9 cellular contexts compared by ENCODE assay signal in the genomic region with DNA sequence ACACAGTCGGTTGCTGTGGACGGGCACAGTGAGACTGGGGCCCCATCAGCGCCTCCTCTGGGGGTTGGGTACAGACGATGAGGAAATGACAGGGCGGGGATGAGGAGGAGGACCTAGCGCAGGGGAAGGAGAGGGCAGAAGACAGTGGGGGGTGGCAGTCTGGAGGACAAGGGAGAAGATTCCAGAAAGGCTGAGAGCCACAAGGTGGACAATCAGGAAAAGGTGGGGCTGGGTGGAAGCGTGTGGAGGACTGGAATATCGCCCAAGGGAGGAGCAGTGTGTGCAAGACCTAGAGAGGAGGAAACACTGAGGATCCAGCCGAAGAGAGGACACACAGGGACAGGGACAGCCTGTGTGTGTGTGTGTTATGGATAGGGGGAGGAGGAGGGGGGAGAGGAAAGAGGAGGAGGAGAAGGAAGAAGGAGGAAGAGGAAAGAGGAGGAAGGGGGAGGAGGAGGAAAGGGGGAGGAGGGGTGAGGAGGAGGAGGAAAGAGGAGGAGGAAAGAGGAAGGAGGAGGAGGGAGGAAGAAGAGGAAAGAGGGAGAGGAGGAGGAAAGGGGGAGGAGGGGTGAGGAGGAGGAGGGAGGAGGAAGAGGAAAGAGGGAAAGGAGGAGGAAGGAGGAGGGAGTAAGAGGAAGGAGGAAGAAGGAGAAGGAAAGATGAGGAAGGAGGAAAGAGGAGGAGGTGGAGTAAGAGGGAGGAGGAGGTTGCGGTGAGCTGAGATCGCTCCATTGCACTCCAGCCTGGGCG. TPM values are rescaled to one million over a fixed set of nuclear protein-coding genes. Genes with fewer than 3 reads are reported as not detected.
DNase-seq lines count a peak whose midpoint lies in the region; ATAC-seq and FAIRE-seq lines count a peak whose summit lies in the region.
"Had no signal": no experiment of that assay in that cellular context is flagged by ENCODE, and none has a peak within 500 bp of the region (broad histone marks: within the 10 kb centered on the region; RNA-seq: fewer than 3 reads in every experiment).

No MANE protein-coding gene starts in this region.

- H3K27ac ChIP-seq in mesendoderm (ENCODE audit: low read depth, low read length), result no peak overlapping the region
- no peak overlapping the region for H3K27ac ChIP-seq in effector memory CD4-positive, alpha-beta T cell (ENCODE audit: insufficient read depth, low read length, poor library complexity, severe bottlenecking)

- no peak for FAIRE-seq in RCC 7860 (lab: Jason Lieb, UNC)

- H3K18ac ChIP-seq in mesendoderm (ENCODE audit: low read length), result no peak overlapping the region

- H3K79me1 ChIP-seq in mesendoderm (ENCODE audit: low read length), result no peaks in the 10 kb centered on the region

- H2BK120ac ChIP-seq in mesendoderm (ENCODE audit: low read depth, low read length), result no peak overlapping the region

- ATAC-seq in HG02870 (IDR thresholded peaks at IDR 0.05; ENCODE audit: unreplicated experiment), result no peak

- no peaks in the 10 kb centered on the region for H3K4me1 ChIP-seq in mesendoderm (ENCODE audit: control insufficient read depth, low read depth, low read length)
- H3K4me1 ChIP-seq in effector memory CD4-positive, alpha-beta T cell (ENCODE audit: control insufficient read depth, insufficient read depth, low read length, poor library complexity, severe bottlenecking), result peaks cover 17% of the 10 kb centered on the region

- no peak overlapping the region for H4K5ac ChIP-seq in mesendoderm (ENCODE audit: low read length)

- H3K23ac ChIP-seq in mesendoderm (ENCODE audit: low read length), result no peak overlapping the region

- no peak overlapping the region for H2BK15ac ChIP-seq in mesendoderm (replicated peaks; ENCODE audit: low read depth)

- no peak overlapping the region for H2AK5ac ChIP-seq in mesendoderm (ENCODE audit: low read length)

- peaks cover 37% of the 10 kb centered on the region for H3K27me3 ChIP-seq in mesendoderm (ENCODE audit: insufficient read depth, low read length, poor library complexity)
- no peaks in the 10 kb centered on the region for H3K27me3 ChIP-seq in effector memory CD4-positive, alpha-beta T cell (replicated peaks; ENCODE audit: control insufficient read depth, insufficient read depth, low read length, poor library complexity, severe bottlenecking)

- no peak overlapping the region for H3K9ac ChIP-seq in mesendoderm (ENCODE audit: low read length)

- H3K9me3 ChIP-seq in effector memory CD4-positive, alpha-beta T cell (ENCODE audit: control insufficient read depth, low read length), result no peaks in the 10 kb centered on the region

- H2BK5ac ChIP-seq in mesendoderm (ENCODE audit: low read length), result no peak overlapping the region

- H3K79me2 ChIP-seq in mesendoderm (ENCODE audit: control insufficient read depth, insufficient read depth, low read length), result no peaks in the 10 kb centered on the region

- peak overlapping the region; percentile 31 for H3K56ac ChIP-seq in mesendoderm (ENCODE audit: low read length)

- H4K8ac ChIP-seq in mesendoderm (ENCODE audit: low read depth, low read length), result no peak overlapping the region

- H3K4me2 ChIP-seq in mesendoderm (ENCODE audit: low read length), result no peak overlapping the region

- H3K4me3 ChIP-seq in mesendoderm (ENCODE audit: low read length), result no peak overlapping the region
- H3K4me3 ChIP-seq in effector memory CD4-positive, alpha-beta T cell (ENCODE audit: insufficient read depth, low read depth, low read length, poor library complexity, severe bottlenecking), result no peak overlapping the region

- no peaks in the 10 kb centered on the region for H3K36me3 ChIP-seq in mesendoderm (ENCODE audit: control insufficient read depth, insufficient read depth, low read length)
- H3K36me3 ChIP-seq in effector memory CD4-positive, alpha-beta T cell (ENCODE audit: control insufficient read depth, insufficient read depth, low read length), result no peaks in the 10 kb centered on the region

- no peak overlapping the region for H3K4ac ChIP-seq in mesendoderm (ENCODE audit: low read depth, low read length)

- peak; percentile 12 for DNase-seq in stimulated activated naive CD4-positive, alpha-beta T cell treated with Interleukin-2 at 50 U/mL for 16 hours (lab: John Stamatoyannopoulos, UW)
- no peak for DNase-seq in stimulated activated naive CD4-positive, alpha-beta T cell (lab: John Stamatoyannopoulos, UW)
- DNase-seq in activated T-cell treated with anti-CD3 and anti-CD28 coated beads, Interleukin-2, amount 50 U/mL, for 48 hours, result peak; percentile 53 to 63
- peak; percentile 44 for DNase-seq in mesendoderm
- DNase-seq in effector memory CD4-positive, alpha-beta T cell, result no peak
- no peak for DNase-seq in RCC 7860 (ENCODE audit: low spot score)
- DNase-seq in NCI-H2081 treated with DMSO at 0.1 percent for 48 hours (lab: John Stamatoyannopoulos, UW), result no peak
- DNase-seq: NCI-H774 had no signal

- WGBS in mesendoderm (ENCODE audit: extremely low coverage, insufficient coverage, low lambda C conversion rate), result no CpG with 5 or more reads among the region's 12 CpGs

RNA-seq across cellular contexts. Expression of a gene that starts 15.8 kb away (rescaled TPM):
- 5.6 TPM for polyA plus RNA-seq in mesendoderm (2013, experiment 1 of 2)
- polyA plus RNA-seq in mesendoderm (2013, experiment 2 of 2), result 5.1 TPM

RNA-seq across cellular contexts. Expression of a gene that starts 16.2 kb away (rescaled TPM):
- 61.8 TPM for polyA plus RNA-seq in mesendoderm (2013, experiment 1 of 2)
- 62.8 TPM for polyA plus RNA-seq in mesendoderm (2013, experiment 2 of 2)

RNA-seq across cellular contexts. Expression of a gene that starts 18.5 kb away (rescaled TPM):
- polyA plus RNA-seq in mesendoderm (2013, experiment 1 of 2), result 2.1 TPM
- 2.2 TPM for polyA plus RNA-seq in mesendoderm (2013, experiment 2 of 2)

RNA-seq across cellular contexts. Expression of a gene that starts 21.2 kb away (rescaled TPM):
- polyA plus RNA-seq in mesendoderm (2013, experiment 1 of 2), result not detected
- polyA plus RNA-seq in mesendoderm (2013, experiment 2 of 2), result not detected

RNA-seq across cellular contexts. Expression of a gene that starts 59.8 kb away (rescaled TPM):
- polyA plus RNA-seq in mesendoderm (2013, experiment 1 of 2), result 1.5 TPM
- 1.4 TPM for polyA plus RNA-seq in mesendoderm (2013, experiment 2 of 2)

Comparison
In these comparisons a context has a peak if more than half of its experiments do, and no peak if none do; other contexts are left out.
1. DNase-seq: peak in stimulated activated naive CD4-positive, alpha-beta T cell treated with Interleukin-2 at 50 U/mL for 16 hours (single experiment), activated T-cell treated with anti-CD3 and anti-CD28 coated beads, Interleukin-2, amount 50 U/mL, for 48 hours (2 of 2) and mesendoderm (single experiment); none in stimulated activated naive CD4-positive, alpha-beta T cell (0 of 6), effector memory CD4-positive, alpha-beta T cell (0 of 3), RCC 7860 (single experiment) and NCI-H2081 treated with DMSO at 0.1 percent for 48 hours (single experiment).